ENCODE assay signal across 8 cellular contexts in the genomic region with DNA sequence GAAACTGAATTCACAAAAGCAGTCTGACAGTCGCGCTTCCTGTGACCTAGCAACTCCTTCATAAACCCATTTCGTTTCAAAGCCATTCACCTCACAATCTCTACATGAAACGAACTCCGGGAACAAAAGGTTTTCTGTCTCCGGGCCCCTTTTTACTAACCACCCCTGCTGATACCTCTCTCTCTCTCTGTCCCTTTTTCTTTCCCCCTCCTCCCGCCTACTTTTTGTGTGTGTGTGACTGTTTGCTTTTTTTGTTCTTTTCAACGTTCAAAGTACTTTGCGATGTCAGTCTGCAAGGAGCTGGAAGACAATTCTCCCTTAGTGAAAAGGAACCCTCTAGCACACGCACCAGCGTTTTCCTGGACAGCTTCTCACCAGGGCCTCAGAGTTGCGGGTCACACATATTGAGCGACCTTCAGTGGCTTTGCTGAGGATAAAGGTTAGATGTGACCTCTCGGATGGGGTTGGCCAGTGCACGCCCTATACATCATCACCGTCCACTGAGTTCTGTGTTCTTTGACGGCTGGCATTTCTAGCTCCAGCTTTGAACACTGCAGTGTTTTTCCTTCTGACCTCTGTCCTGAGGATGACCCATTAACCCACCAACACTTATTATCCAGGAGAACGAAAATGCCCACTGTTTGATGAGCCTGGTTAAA. TPM values are rescaled to one million over a fixed set of nuclear protein-coding genes. Genes with fewer than 3 reads are reported as not detected.
DNase-seq lines count a peak whose midpoint lies in the region; ATAC-seq and TF ChIP-seq lines count a peak whose summit lies in the region.

No MANE protein-coding gene starts in this region.

- H3K79me2 ChIP-seq in DND-41 (ENCODE audit: insufficient read depth, low read length), result no peaks in the 10 kb centered on the region
- peaks cover 42% of the 10 kb centered on the region for H3K79me2 ChIP-seq in OCI-LY3 (ENCODE audit: low read length)

- no peaks in the 10 kb centered on the region for H3K27me3 ChIP-seq in DND-41 (ENCODE audit: insufficient read depth, low read length, poor library complexity)
- no peaks in the 10 kb centered on the region for H3K27me3 ChIP-seq in H7 (ENCODE audit: control insufficient read depth, insufficient read depth, low read length)
- H3K27me3 ChIP-seq in OCI-LY3 (ENCODE audit: low read depth, low read length), result no peaks in the 10 kb centered on the region
- H3K27me3 ChIP-seq in duodenal mucosa (ENCODE audit: control insufficient read depth in 1 of 2, insufficient read depth in 2 of 2, low read length in 2 of 2), result no peaks in the 10 kb centered on the region
- no peaks in the 10 kb centered on the region for H3K27me3 ChIP-seq in mucosa of stomach (ENCODE audit: control insufficient read depth, insufficient read depth, low read length)

- H2AFZ ChIP-seq in DND-41 (ENCODE audit: low read depth, low read length) (peak overlapping the region; percentile 86), OCI-LY3 (ENCODE audit: low read depth, low read length) (no peak overlapping the region)

- H3K4me1 ChIP-seq in DND-41 (ENCODE audit: insufficient read depth, low read length) (peaks cover 26% of the 10 kb centered on the region), OCI-LY3 (ENCODE audit: low read length) (peaks cover 48% of the 10 kb centered on the region), duodenal mucosa (ENCODE audit: control insufficient read depth in 1 of 2, insufficient read depth in 2 of 2, low read length in 2 of 2) (peaks cover 28 to 29% of the 10 kb centered on the region in 2 donors), mucosa of stomach (ENCODE audit: control insufficient read depth, insufficient read depth, low read length) (peaks cover 15% of the 10 kb centered on the region)

- H3K27ac ChIP-seq in DND-41 (ENCODE audit: low read length) (peak overlapping the region; percentile 95), OCI-LY3 (ENCODE audit: low read length) (peak overlapping the region; percentile 38), duodenal mucosa (ENCODE audit: low read depth, low read length) (peak overlapping the region; percentile 72)

- peak overlapping the region; percentile 70 for H3K9ac ChIP-seq in DND-41 (ENCODE audit: low read depth, low read length)
- H3K9ac ChIP-seq in OCI-LY3 (ENCODE audit: low read length), result peak overlapping the region; percentile 24
- peak overlapping the region; percentile 67 to 96 for H3K9ac ChIP-seq in duodenal mucosa (ENCODE audit: low read depth in 1 of 2, low read length in 2 of 2)
- H3K9ac ChIP-seq in mucosa of stomach (ENCODE audit: low read length), result peak overlapping the region; percentile 92

- no peak for TF ChIP-seq CTCF in DND-41 (IDR thresholded peaks at IDR 0.05; ENCODE audit: borderline replicate concordance, extremely low read depth, low read length, poor library complexity, severe bottlenecking)
- no peak for TF ChIP-seq CTCF in OCI-LY3 (IDR thresholded peaks at IDR 0.05; ENCODE audit: low read depth, low read length)
- no peak for TF ChIP-seq CTCF in GM20000 (IDR thresholded peaks at IDR 0.05; ENCODE audit: extremely low read depth, missing control alignments)

- DNase-seq in DND-41 (no peak), H7 (peak; percentile 55), GM20000 (ENCODE audit: low spot score) (no peak)
- no peak for DNase-seq in effector CD4-positive, alpha-beta T cell

- H3K36me3 ChIP-seq in DND-41 (ENCODE audit: insufficient read depth, low read length) (no peaks in the 10 kb centered on the region), H7 (replicated peaks; ENCODE audit: control insufficient read depth, insufficient read depth, low read length) (no peaks in the 10 kb centered on the region), OCI-LY3 (replicated peaks; ENCODE audit: low read depth, low read length) (peaks cover 16% of the 10 kb centered on the region), duodenal mucosa (ENCODE audit: control insufficient read depth in 1 of 2, insufficient read depth in 2 of 2, low read length in 2 of 2) (no peaks in the 10 kb centered on the region), mucosa of stomach (ENCODE audit: control insufficient read depth, insufficient read depth, low read length) (no peaks in the 10 kb centered on the region)

- H4K20me1 ChIP-seq in DND-41 (ENCODE audit: insufficient read depth, low read length), result no peaks in the 10 kb centered on the region
- H4K20me1 ChIP-seq in OCI-LY3 (ENCODE audit: insufficient read depth, low read length), result peaks cover 35% of the 10 kb centered on the region

- ATAC-seq in DND-41 (ENCODE audit: insufficient read depth, low read depth), result peak; percentile 43
- ATAC-seq in GM21737 (IDR thresholded peaks at IDR 0.05; ENCODE audit: unreplicated experiment), result no peak

- peak overlapping the region; percentile 25 to 65; a peak in 3 of 4 replicates for H3K4me3 ChIP-seq in DND-41 (ENCODE audit: low read depth in 1 of 2, low read length in 2 of 2)
- H3K4me3 ChIP-seq in H7 (ENCODE audit: insufficient read depth, low read depth, low read length), result peak overlapping the region; percentile 53
- peak overlapping the region; percentile 91 for H3K4me3 ChIP-seq in OCI-LY3 (ENCODE audit: low read length)
- H3K4me3 ChIP-seq in duodenal mucosa (ENCODE audit: low read depth in 1 of 2, low read length in 2 of 2), result peak overlapping the region; percentile 78 to 89
- peak overlapping the region; percentile 89 for H3K4me3 ChIP-seq in mucosa of stomach (ENCODE audit: low read length)

- H3K9me3 ChIP-seq in DND-41 (ENCODE audit: insufficient read depth, low read length, severe bottlenecking) (no peaks in the 10 kb centered on the region), OCI-LY3 (ENCODE audit: insufficient read depth, low read length) (no peaks in the 10 kb centered on the region), duodenal mucosa (ENCODE audit: control insufficient read depth in 1 of 2, low read length in 2 of 2) (no peaks in the 10 kb centered on the region), mucosa of stomach (ENCODE audit: control insufficient read depth, low read length) (no peaks in the 10 kb centered on the region)

- H3K4me2 ChIP-seq in DND-41 (ENCODE audit: insufficient read depth, low read length), result peak overlapping the region; percentile 94
- H3K4me2 ChIP-seq in OCI-LY3 (ENCODE audit: low read length), result peak overlapping the region; percentile 88

RNA-seq across cellular contexts. Expression of gene NEDD9, which starts 0.6 kb away (rescaled TPM):
- 5.0 and 6.5 TPM in 2 replicates for total RNA-seq in H7 (2014; rRNA removed; shearing (Covaris generic))

Comparison
In these comparisons a context has a peak if more than half of its experiments do, and no peak if none do; other contexts are left out.
1. H3K27ac ChIP-seq: peak in every context shown above with its lines; median percentile 95 in DND-41; 72 in duodenal mucosa; 38 in OCI-LY3.
2. H3K9ac ChIP-seq: peak in every context shown above with its lines; median percentile 92 in mucosa of stomach; 82 in duodenal mucosa; 70 in DND-41; 24 in OCI-LY3.